Comparison of ENCODE assay signal across 9 cellular contexts in genomic region chr19:6869151-6869882, GRCh38. TPM values are rescaled to one million over a fixed set of nuclear protein-coding genes. Genes with fewer than 3 reads are reported as not detected.
A peak's percentile ranks its signal among the peaks of the same experiment; 100 is the strongest.
DNase-seq lines count a peak whose midpoint lies in the region; ATAC-seq, FAIRE-seq and TF ChIP-seq lines count a peak whose summit lies in the region.
"Not testable (repeated sequence)": the region's sequence is repeated elsewhere in the genome, so short reads cannot be mapped to it uniquely, and the experiment has no call there.
"Had no signal": no experiment of that assay in that cellular context is flagged by ENCODE, and none has a peak within 500 bp of the region (broad histone marks: within the 10 kb centered on the region; RNA-seq: fewer than 3 reads in every experiment).

No MANE protein-coding gene starts in this region.

- peak; percentile 79 for FAIRE-seq in RCC 7860 (lab: Jason Lieb, UNC)
- FAIRE-seq in GM12878 (lab: Jason Lieb, UNC); HepG2 (lab: Jason Lieb, UNC): not testable (repeated sequence)

- BruUV-seq in GM12878 (replicated peaks; lab: Mats Ljungman, UMichigan); HepG2 (replicated peaks; lab: Mats Ljungman, UMichigan): not testable (repeated sequence)

- not testable (repeated sequence) for H3K9ac ChIP-seq in GM12878 (ENCODE audit: control insufficient read depth, insufficient read depth, low read length); HepG2 (ENCODE audit: insufficient read depth, low read depth, low read length)

- 80% methylated on average over 22 of the region's 22 CpGs for WGBS in GM12878 (ENCODE audit: insufficient coverage, insufficient replicate concordance, low lambda C conversion rate, missing lambda C conversion rate)
- WGBS in HepG2 (ENCODE audit: low lambda C conversion rate), result 80% methylated on average over 21 of the region's 22 CpGs

- not testable (repeated sequence) for H3K27me3 ChIP-seq in GM12878 (replicated peaks in 1 of 2; ENCODE audit: control insufficient read depth in 2 of 2, insufficient read depth in 2 of 2, low read length in 1 of 2)
- peaks cover 0 to 18% of the 10 kb centered on the region in 2 experiments; a peak in 3 of 5 replicates for H3K27me3 ChIP-seq in HepG2 (ENCODE audit: control insufficient read depth in 1 of 2, insufficient read depth in 2 of 2, low read length in 2 of 2)

- not testable (repeated sequence) for TF ChIP-seq POLR2A in GM12878 (IDR thresholded peaks at IDR 0.05; ENCODE audit: low read depth, low read length); HepG2 (IDR thresholded peaks at IDR 0.05; ENCODE audit: insufficient read depth in 1 of 2, low read depth in 2 of 2, low read length in 2 of 2)

- H4K20me1 ChIP-seq in GM12878 (ENCODE audit: control insufficient read depth, insufficient read depth); HepG2 (ENCODE audit: insufficient read depth, low read length): not testable (repeated sequence)

- not testable (repeated sequence) for H3K4me2 ChIP-seq in GM12878 (ENCODE audit: control insufficient read depth, insufficient read depth); HepG2 (ENCODE audit: low read depth, low read length)

- intact Hi-C loops in CD14-positive monocyte (cut with micrococcal nuclease), result loop anchor here (10.0 kb wide), 2 partner anchors 225 to 235 kb away; no protein-coding TSS in a partner anchor
- intact Hi-C loops in GM12878 (cut with micrococcal nuclease; ENCODE audit: unreplicated experiment), result not testable (repeated sequence)
- intact Hi-C loops in HepG2 (cut with micrococcal nuclease; ENCODE audit: unreplicated experiment), result loop anchor here (10.0 kb wide), 1 partner anchor 385 kb away; the partner anchor contains the start of gene DENND1C

- RAD21 ChIA-PET in GM12878 (lab: Charles Lee; ENCODE audit: unreplicated experiment), result not testable (repeated sequence)

- not testable (repeated sequence) for H2AFZ ChIP-seq in GM12878 (ENCODE audit: control insufficient read depth, low read depth, low read length); HepG2 (ENCODE audit: low read length)

- in situ Hi-C loops in GM12878 (cut with MboI), result not testable (repeated sequence)
- in situ Hi-C loops in HepG2 (cut with HindIII; ENCODE audit: extremely low pct_ligation_motif_present, low pct_unique_long_range_greater_than_20kb), result loop anchor here (25.0 kb wide), 1 partner anchor 232 kb away; no protein-coding TSS in a partner anchor

- SMC1A ChIA-PET in GM12878 (lab: Charles Lee; ENCODE audit: uncharacterized antibody, unreplicated experiment), result interaction anchor here (0.8 kb wide), 1 partner anchor 15 kb away, joined by 4 read pairs; no protein-coding TSS in a partner anchor

- CTCF ChIA-PET in GM12878 (lab: Yijun Ruan, JAX); HepG2 (lab: Yijun Ruan, JAX; ENCODE audit: low intra/inter-chr PET ratio, low total read pairs): not testable (repeated sequence)

- not testable (repeated sequence) for DNase-seq in CD14-positive monocyte (ENCODE audit: low spot score); GM12878 (ENCODE audit: low read depth, low spot score); HepG2 (ENCODE audit: low spot score)
- DNase-seq in RCC 7860 (ENCODE audit: low spot score), result peak; percentile 28
- peak; percentile 51 for DNase-seq in glomerular visceral epithelial cell (ENCODE audit: extremely low spot score)
- DNase-seq in renal cortical epithelial cell (ENCODE audit: low read depth), result peak; percentile 62

- not testable (repeated sequence) for ATAC-seq in GM12878, HepG2

- peaks cover 0 to 14% (median 0%) of the 10 kb centered on the region in 3 donors for H3K27me3 Mint-ChIP-seq in CD14-positive monocyte (ENCODE audit: low read depth in 3 of 3)

- TF ChIP-seq CTCF in CD14-positive monocyte (IDR thresholded peaks at IDR 0.05); GM12878 (IDR thresholded peaks at IDR 0.05 in 2 of 3, conservative IDR thresholded peaks at IDR 0.05 in 1 of 3; ENCODE audit: control insufficient read depth in 2 of 3, extremely low read depth in 1 of 3, insufficient read depth in 1 of 3, low read depth in 3 of 3, low read length in 3 of 3); HepG2 (CRISPR knock-in tag; IDR thresholded peaks at IDR 0.05): not testable (repeated sequence)

- H3K4me1 Mint-ChIP-seq in CD14-positive monocyte, result peaks cover 44% of the 10 kb centered on the region

- not testable (repeated sequence) for H3K4me3 ChIP-seq in GM12878; HepG2 (replicated peaks in 1 of 3; ENCODE audit: insufficient read depth in 1 of 3, low read depth in 2 of 3, low read length in 3 of 3)

- not testable (repeated sequence) for H3K36me3 ChIP-seq in GM12878 (ENCODE audit: control insufficient read depth in 2 of 2, insufficient read depth in 2 of 2, low read length in 1 of 2); HepG2 (replicated peaks in 1 of 2; ENCODE audit: control insufficient read depth in 1 of 2, insufficient read depth in 2 of 2, low read length in 2 of 2)

- H3K4me1 ChIP-seq in GM12878 (ENCODE audit: control insufficient read depth, insufficient read depth, low read length), result peaks cover 11% of the 10 kb centered on the region
- H3K4me1 ChIP-seq in HepG2 (ENCODE audit: insufficient read depth, low read length), result not testable (repeated sequence)

- not testable (repeated sequence) for H3K9me3 ChIP-seq in GM12878 (replicated peaks; ENCODE audit: control insufficient read depth, insufficient read depth, low read length); HepG2 (ENCODE audit: low read length)

- not testable (repeated sequence) for H3K9me3 Mint-ChIP-seq in CD14-positive monocyte

- not testable (repeated sequence) for H3K36me3 Mint-ChIP-seq in CD14-positive monocyte

- not testable (repeated sequence) for H3K79me2 ChIP-seq in GM12878 (ENCODE audit: control insufficient read depth, insufficient read depth, low read length); HepG2 (ENCODE audit: insufficient read depth, low read length)

- not testable (repeated sequence) for H3K4me3 Mint-ChIP-seq in CD14-positive monocyte

- not testable (repeated sequence) for TF ChIP-seq EP300 in GM12878 (IDR thresholded peaks at IDR 0.05; ENCODE audit: borderline replicate concordance in 1 of 2, control insufficient read depth in 1 of 2, low read depth in 2 of 2, low read length in 2 of 2); HepG2 (IDR thresholded peaks at IDR 0.05; ENCODE audit: low read depth in 2 of 2, low read length in 2 of 2); HepG2 (CRISPR knock-in tag; IDR thresholded peaks at IDR 0.05; ENCODE audit: borderline replicate concordance)

- not testable (repeated sequence) for TF ChIP-seq RAD21 in GM12878 (IDR thresholded peaks at IDR 0.05; ENCODE audit: insufficient read depth, low read depth, low read length); HepG2 (CRISPR knock-in tag; IDR thresholded peaks at IDR 0.05)

- not testable (repeated sequence) for H3K27ac ChIP-seq in GM12878 (ENCODE audit: control insufficient read depth, insufficient read depth); HepG2 (ENCODE audit: extremely low read length, insufficient read depth, low read length)

- peak overlapping the region in 4 of 7 donors; percentile 50 to 95 (median 92) for H3K27ac Mint-ChIP-seq in CD14-positive monocyte

- POLR2A ChIA-PET in GM12878 (lab: Charles Lee); HepG2 (lab: Yijun Ruan, JAX): not testable (repeated sequence)

RNA-seq across cellular contexts. Expression of gene ADGRE1, which starts 18.1 kb away (rescaled TPM):
- polyA plus RNA-seq in CD14-positive monocyte (10 to 100 TPM; 13.9 to 37.7 TPM), GM12878 (2011; rRNA removed) (25.7 and 35.7 TPM in 2 replicates), GM12878 (2014; fragmentation: Illumina TruSeq; extraction: Trizol) (11.6 and 12.7 TPM in 2 replicates), GM12878 (2014; fragmentation: Nextera tagmentation; extraction: Ambion mirVana) (10 to 100 TPM; 14.4 to 23.7 TPM), GM12878 (2014; rRNA removed) (9.4 and 9.7 TPM in 2 replicates), GM12878 (2016; fragmentation: Nextera tagmentation; extraction: Ambion mirVana) (1 to 10 TPM; 8.6 TPM), HepG2 (2011; rRNA removed) (not detected in 2 replicates)
- 4.2 and 4.5 TPM in 2 replicates for total RNA-seq in GM12878 (2013; cell fraction: nucleolus; rRNA removed)
- total RNA-seq in GM12878 (2014; rRNA removed) (10.2 and 11.3 TPM in 2 replicates), GM12878 (2014; rRNA removed; fragmentation: Illumina TruSeq; extraction: Trizol) (8.4 and 9.4 TPM in 2 replicates), GM12878 (2021) (7.9 and 8.9 TPM in 2 replicates), HepG2 (2016; rRNA removed; fragmentation: Illumina TruSeq; extraction: Trizol) (not detected in 2 replicates), renal cortical epithelial cell (not detected in 2 replicates)
- polyA plus RNA-seq in GM12878 (2011; ENCODE audit: low read depth), result 5.8 TPM
- 34.0 and 35.4 TPM in 2 replicates for polyA plus RNA-seq in GM12878 (2011; cell fraction: cytosol; rRNA removed)
- 9.3 and 14.3 TPM in 2 replicates for polyA plus RNA-seq in GM12878 (2011; cell fraction: nucleus; rRNA removed)
- polyA plus RNA-seq in GM12878 (2012), result 6.7 and 6.8 TPM in 2 replicates
- polyA minus RNA-seq in GM12878 (2011; rRNA and poly(A)+ RNA removed), result 24.4 and 32.0 TPM in 2 replicates
- 5.9 and 6.1 TPM in 2 replicates for polyA minus RNA-seq in GM12878 (2011; cell fraction: cytosol; rRNA and poly(A)+ RNA removed)
- 2.8 and 3.3 TPM in 2 replicates for polyA minus RNA-seq in GM12878 (2011; cell fraction: nucleus; rRNA and poly(A)+ RNA removed)
- not detected in 2 replicates for total RNA-seq in HepG2 (2016; cell fraction: cytosol; rRNA removed; fragmentation: Illumina TruSeq; extraction: Trizol; ENCODE audit: low read depth)
- not detected in 2 replicates for total RNA-seq in HepG2 (2016; cell fraction: insoluble cytoplasmic fraction; rRNA removed; fragmentation: Illumina TruSeq; extraction: Trizol)
- total RNA-seq in HepG2 (2016; cell fraction: membrane; rRNA removed; fragmentation: Illumina TruSeq; extraction: Trizol), result not detected in 2 replicates
- not detected in 2 replicates for total RNA-seq in HepG2 (2016; cell fraction: nucleus; rRNA removed; fragmentation: Illumina TruSeq; extraction: Trizol)
- 0.01 TPM in 1 of 2 replicates, not detected in the other for polyA plus RNA-seq in HepG2 (2011; cell fraction: cytosol; rRNA removed)
- polyA plus RNA-seq in HepG2 (2011; cell fraction: nucleus; rRNA removed), result not detected in 2 replicates
- not detected in 2 replicates for polyA plus RNA-seq in HepG2 (2012)
- polyA plus RNA-seq in HepG2 (2016; cell fraction: cytosol; fragmentation: Illumina TruSeq; extraction: Trizol; ENCODE audit: low read depth), result not detected in 2 replicates
- polyA plus RNA-seq in HepG2 (2016; cell fraction: insoluble cytoplasmic fraction; fragmentation: Illumina TruSeq; extraction: Trizol; ENCODE audit: low read depth), result not detected in 2 replicates
- polyA plus RNA-seq in HepG2 (2016; cell fraction: membrane; fragmentation: Illumina TruSeq; extraction: Trizol; ENCODE audit: low read depth), result not detected in 2 replicates
- polyA plus RNA-seq in HepG2 (2016; cell fraction: nucleus; fragmentation: Illumina TruSeq; extraction: Trizol; ENCODE audit: insufficient read depth, low read depth), result not detected in 2 replicates
- polyA minus RNA-seq in HepG2 (2011; rRNA and poly(A)+ RNA removed; ENCODE audit: low replicate concordance), result 0.84 TPM in 1 of 2 replicates, not detected in the other
- not detected in 2 replicates for polyA minus RNA-seq in HepG2 (2011; cell fraction: cytosol; rRNA and poly(A)+ RNA removed)
- polyA minus RNA-seq in HepG2 (2011; cell fraction: nucleus; rRNA and poly(A)+ RNA removed), result not detected in 2 replicates
- total RNA-seq: Caco-2, GM23338, H9 had no signal
- polyA plus RNA-seq: GM23338 had no signal
